ENCODE assay signal across 27 cellular contexts in genomic region chr1:53334312-53334711, GRCh38. TPM values are rescaled to one million over a fixed set of nuclear protein-coding genes. Genes with fewer than 3 reads are reported as not detected.
A peak's percentile ranks its signal among the peaks of the same experiment; 100 is the strongest.
DNase-seq lines count a peak whose midpoint lies in the region; TF ChIP-seq lines count a peak whose summit lies in the region.
"Had no signal": no experiment of that assay in that cellular context is flagged by ENCODE, and none has a peak within 500 bp of the region (broad histone marks: within the 10 kb centered on the region; RNA-seq: fewer than 3 reads in every experiment).

No MANE protein-coding gene starts in this region.

- H3K9me3 ChIP-seq in trophoblast cell (ENCODE audit: insufficient read depth, low read depth, low read length) (peaks cover 2% of the 10 kb centered on the region), SK-N-SH (no peaks in the 10 kb centered on the region)
- H3K9me3 ChIP-seq: heart left ventricle, right atrium auricular region, transverse colon had no signal

- TF ChIP-seq CTCF in chondrocyte (IDR thresholded peaks at IDR 0.05) (no peak), SK-N-SH (IDR thresholded peaks at IDR 0.05) (no peak)

- H4K20me1 ChIP-seq in SK-N-SH (ENCODE audit: insufficient read depth) = no peaks in the 10 kb centered on the region

- H3K4me3 ChIP-seq in H7 (ENCODE audit: insufficient read depth, low read depth, low read length) (no peak overlapping the region), trophoblast cell (ENCODE audit: low read depth, low read length) (no peak overlapping the region), SK-N-SH (ENCODE audit: low read depth in 2 of 2, low read length in 1 of 2) (no peak overlapping the region)
- H3K4me3 ChIP-seq: cardiac muscle cell, heart left ventricle, neural progenitor cell, right atrium auricular region, transverse colon had no signal

- no peak overlapping the region for H3K4me2 ChIP-seq in trophoblast cell (ENCODE audit: low read length)
- H3K4me2 ChIP-seq in SK-N-SH = no peak overlapping the region
- H3K4me2 ChIP-seq: neural progenitor cell had no signal

- no CpG with 5 or more reads among the region's 2 CpGs for WGBS in trophoblast cell (ENCODE audit: extremely low coverage, insufficient coverage, insufficient read length)
- WGBS in SK-N-SH (ENCODE audit: low lambda C conversion rate) = 67% methylated on average over 2 of the region's 2 CpGs

- H2BK120ac ChIP-seq in trophoblast cell (ENCODE audit: insufficient read depth, low read length, poor library complexity) = no peak overlapping the region

- DNase-seq in activated CD4-positive, alpha-beta T cell treated with anti-CD3 and anti-CD28 coated beads, Interleukin-2, amount 10 ng/mL, durations not matched to agents 7 days and 5 days = peak; percentile 1
- no peak for DNase-seq in activated CD4-positive, alpha-beta T cell treated with anti-CD3 and anti-CD28 coated beads, Interleukin-2, amount 50 U/mL, for 4 hours
- peak; percentile 11 for DNase-seq in H7
- peak; percentile 40 for DNase-seq in chondrocyte (ENCODE audit: low spot score)
- DNase-seq in stimulated activated CD8-positive, alpha-beta memory T cell treated with anti-CD3 and anti-CD28 coated beads, Interleukin-4, amount 100 ng/mL, for 48 hours = peak; percentile 14
- DNase-seq in trophoblast cell = no peak
- no peak for DNase-seq in kidney glomerular epithelial cell (lab: John Stamatoyannopoulos, UW)
- no peak for DNase-seq in SK-N-SH
- DNase-seq: activated CD4-positive, alpha-beta T cell treated with anti-CD3 and anti-CD28 coated beads, Interleukin-2, amount 50 U/mL, for 1 hour; activated gamma-delta T cell; cortex of kidney; endodermal cell; heart left ventricle; HFFc6; IMR-90; islet precursor cell; MV-4-11; NCI-H2107; NCI-H774; SIG-M5; stimulated activated CD4-positive, alpha-beta T cell treated with anti-CD3 and anti-CD28 coated beads, Interleukin-2, amount 100 ng/mL, for 48 hours; transverse colon had no signal

- no peak overlapping the region for H3K27ac ChIP-seq in trophoblast cell (ENCODE audit: low read depth, low read length)
- H3K27ac ChIP-seq in SK-N-SH (ENCODE audit: low read depth in 2 of 2, low read length in 1 of 2) = no peak overlapping the region
- H3K27ac ChIP-seq: cardiac muscle cell, heart left ventricle, neural progenitor cell, parathyroid adenoma, right atrium auricular region, transverse colon had no signal

- H3K4me1 ChIP-seq in trophoblast cell (ENCODE audit: control insufficient read depth in 1 of 2, insufficient read depth in 2 of 2, low read length in 2 of 2) (no peaks in the 10 kb centered on the region), SK-N-SH (ENCODE audit: control insufficient read depth in 1 of 2, insufficient read depth in 2 of 2, low read depth in 1 of 2, low read length in 1 of 2) (no peaks in the 10 kb centered on the region)
- H3K4me1 ChIP-seq: heart left ventricle, parathyroid adenoma, right atrium auricular region, transverse colon had no signal

- TF ChIP-seq EP300 in SK-N-SH (IDR thresholded peaks at IDR 0.05; ENCODE audit: borderline replicate concordance in 1 of 2, low read depth in 1 of 2, low read length in 1 of 2) = no peak

- H2AK5ac ChIP-seq in trophoblast cell (ENCODE audit: low read length) = no peak overlapping the region

- no peak overlapping the region for H3K18ac ChIP-seq in trophoblast cell (ENCODE audit: low read length)

- no peak overlapping the region for H2BK12ac ChIP-seq in trophoblast cell (ENCODE audit: low read length)

- H2AFZ ChIP-seq in trophoblast cell (ENCODE audit: insufficient read depth, low read length, poor library complexity) (no peak overlapping the region), SK-N-SH (ENCODE audit: low read depth) (no peak overlapping the region)
- H2AFZ ChIP-seq: neural progenitor cell, parathyroid adenoma had no signal

- H3K9me2 ChIP-seq in SK-N-SH = no peaks in the 10 kb centered on the region

- no peak overlapping the region for H4K91ac ChIP-seq in trophoblast cell (ENCODE audit: low read depth, low read length)

- no peaks in the 10 kb centered on the region for H3K27me3 Mint-ChIP-seq in activated CD4-positive, alpha-beta T cell treated with anti-CD3 and anti-CD28 coated beads, Interleukin-2, amount 10 ng/mL, durations not matched to agents 7 days and 5 days
- peaks cover 6% of the 10 kb centered on the region for H3K27me3 Mint-ChIP-seq in chondrocyte (ENCODE audit: low read depth)

- H3K27me3 ChIP-seq in H7 (ENCODE audit: control insufficient read depth, insufficient read depth, low read length) (no peaks in the 10 kb centered on the region; the same call in 1 of the 2 replicates), trophoblast cell (ENCODE audit: insufficient read depth, low read length) (no peaks in the 10 kb centered on the region), SK-N-SH (ENCODE audit: insufficient read depth) (no peaks in the 10 kb centered on the region)
- H3K27me3 ChIP-seq: neural progenitor cell, right atrium auricular region, transverse colon had no signal

- H3K27ac Mint-ChIP-seq in activated CD4-positive, alpha-beta T cell treated with anti-CD3 and anti-CD28 coated beads, Interleukin-2, amount 10 ng/mL, durations not matched to agents 7 days and 5 days = peak overlapping the region; percentile 77
- H3K27ac Mint-ChIP-seq in chondrocyte (ENCODE audit: unreplicated experiment) = no peak overlapping the region
- H3K27ac Mint-ChIP-seq: endodermal cell, HFFc6, neural progenitor cell had no signal

- H3F3A ChIP-seq in SK-N-SH (replicated peaks; ENCODE audit: insufficient read depth) = no peaks in the 10 kb centered on the region

- POLR2A ChIA-PET in activated CD4-positive, alpha-beta T cell treated with anti-CD3 and anti-CD28 coated beads, Interleukin-2, amount 10 ng/mL, durations not matched to agents 7 days and 5 days (lab: Charles Lee) = no interaction called here
- POLR2A ChIA-PET in SK-N-SH (lab: Yijun Ruan, JAX) = no interaction called here

- CTCF ChIA-PET in activated CD4-positive, alpha-beta T cell treated with anti-CD3 and anti-CD28 coated beads, Interleukin-2, amount 10 ng/mL, durations not matched to agents 7 days and 5 days (lab: Charles Lee) = interaction anchor here (0.6 kb wide), 1 partner anchor 361 kb away, joined by 3 read pairs; no protein-coding TSS in a partner anchor
- CTCF ChIA-PET in SK-N-SH (lab: Yijun Ruan, JAX) = interaction anchor here (0.7 kb wide), 1 partner anchor 56 kb away, joined by 3 read pairs; no protein-coding TSS in a partner anchor

- no peak overlapping the region for H3K4me3 Mint-ChIP-seq in activated CD4-positive, alpha-beta T cell treated with anti-CD3 and anti-CD28 coated beads, Interleukin-2, amount 10 ng/mL, durations not matched to agents 7 days and 5 days
- no peak overlapping the region for H3K4me3 Mint-ChIP-seq in chondrocyte (ENCODE audit: unreplicated experiment)
- H3K4me3 Mint-ChIP-seq: CD14-positive monocyte, endodermal cell, HFFc6, neural progenitor cell had no signal

- H3K9ac ChIP-seq in trophoblast cell (ENCODE audit: low read length) (no peak overlapping the region), SK-N-SH (no peak overlapping the region)
- H3K9ac ChIP-seq: neural progenitor cell, parathyroid adenoma had no signal

- no peak overlapping the region for H3K23ac ChIP-seq in trophoblast cell (ENCODE audit: low read length)

- H3K79me2 ChIP-seq in trophoblast cell (ENCODE audit: control insufficient read depth, insufficient read depth, low read length, poor library complexity) = no peaks in the 10 kb centered on the region
- H3K79me2 ChIP-seq in SK-N-SH (ENCODE audit: insufficient read depth) = no peaks in the 10 kb centered on the region
- H3K79me2 ChIP-seq: parathyroid adenoma had no signal

- H3K14ac ChIP-seq in trophoblast cell (ENCODE audit: low read length) = no peak overlapping the region

- H4K8ac ChIP-seq in trophoblast cell (ENCODE audit: low read depth, low read length) = no peak overlapping the region

- no peak overlapping the region for H2BK5ac ChIP-seq in trophoblast cell (ENCODE audit: low read depth, low read length, poor library complexity)

- H3K36me3 ChIP-seq in H7 (replicated peaks; ENCODE audit: control insufficient read depth, insufficient read depth, low read length) (no peaks in the 10 kb centered on the region), trophoblast cell (ENCODE audit: control insufficient read depth in 1 of 2, insufficient read depth in 2 of 2, low read length in 2 of 2) (no peaks in the 10 kb centered on the region), SK-N-SH (replicated peaks in 1 of 2; ENCODE audit: control insufficient read depth in 1 of 2, insufficient read depth in 2 of 2, low read length in 1 of 2) (no peaks in the 10 kb centered on the region)
- H3K36me3 ChIP-seq: cardiac muscle cell, heart left ventricle, neural progenitor cell, right atrium auricular region, transverse colon had no signal

- H3K4ac ChIP-seq in trophoblast cell (ENCODE audit: low read depth, low read length) = no peak overlapping the region

- H3K9me3 Mint-ChIP-seq in activated CD4-positive, alpha-beta T cell treated with anti-CD3 and anti-CD28 coated beads, Interleukin-2, amount 10 ng/mL, durations not matched to agents 7 days and 5 days = no peaks in the 10 kb centered on the region
- no peaks in the 10 kb centered on the region for H3K9me3 Mint-ChIP-seq in chondrocyte (ENCODE audit: low read depth)
- H3K9me3 Mint-ChIP-seq: CD14-positive monocyte, endodermal cell, HFFc6, neural progenitor cell had no signal

- no peak for TF ChIP-seq RAD21 in SK-N-SH (IDR thresholded peaks at IDR 0.05; ENCODE audit: low read length)

- no peaks in the 10 kb centered on the region for H3K79me1 ChIP-seq in trophoblast cell (ENCODE audit: low read length)

- H3K36me3 Mint-ChIP-seq in activated CD4-positive, alpha-beta T cell treated with anti-CD3 and anti-CD28 coated beads, Interleukin-2, amount 10 ng/mL, durations not matched to agents 7 days and 5 days (ENCODE audit: low read depth) = peaks cover 15% of the 10 kb centered on the region
- no peaks in the 10 kb centered on the region for H3K36me3 Mint-ChIP-seq in chondrocyte (ENCODE audit: low read depth)
- H3K36me3 Mint-ChIP-seq: neural progenitor cell had no signal

- H3K4me1 Mint-ChIP-seq in activated CD4-positive, alpha-beta T cell treated with anti-CD3 and anti-CD28 coated beads, Interleukin-2, amount 10 ng/mL, durations not matched to agents 7 days and 5 days = peaks cover 26% of the 10 kb centered on the region
- H3K4me1 Mint-ChIP-seq in chondrocyte (ENCODE audit: low read depth) = no peaks in the 10 kb centered on the region

- H4K12ac ChIP-seq in trophoblast cell (ENCODE audit: low read depth, low read length) = no peak overlapping the region

TF ChIP-seq in SK-N-SH, 30 proteins besides CTCF, POLR2A, EP300 and RAD21 (continues in another document):
- TF ChIP-seq GABPA (IDR thresholded peaks at IDR 0.05; ENCODE audit: low read depth) (no peak), MXI1 (IDR thresholded peaks at IDR 0.05; ENCODE audit: low read depth, low read length) (no peak)

RNA-seq across cellular contexts. Expression of gene LRP8, which starts 6.4 kb away (rescaled TPM):
- total RNA-seq in activated CD4-positive, alpha-beta T cell treated with anti-CD3 and anti-CD28 coated beads, Interleukin-2, amount 10 ng/mL, durations not matched to agents 7 days and 5 days = 10 to 100 TPM; 51.8 to 56.6 TPM
- 144 and 157 TPM in 2 replicates for total RNA-seq in H7 (2014; rRNA removed; shearing (Covaris generic))
- total RNA-seq in chondrocyte = 7.1 to 14.5 TPM (median 8.3 TPM) in 3 replicates
- polyA plus RNA-seq in trophoblast cell (2013) = 5.2 and 5.8 TPM in 2 replicates
- 19.9 and 24.9 TPM in 2 replicates for polyA plus RNA-seq in SK-N-SH (2012; rRNA removed)
- polyA plus RNA-seq in SK-N-SH (2012; cell fraction: cytosol; rRNA removed) = 9.2 and 17.3 TPM in 2 replicates
- 55.4 and 62.4 TPM in 2 replicates for polyA plus RNA-seq in SK-N-SH (2012; cell fraction: nucleus; rRNA removed)

Comparison
In these comparisons a context has a peak if more than half of its experiments do, and no peak if none do; other contexts are left out.
1. DNase-seq: peak in activated CD4-positive, alpha-beta T cell treated with anti-CD3 and anti-CD28 coated beads, Interleukin-2, amount 10 ng/mL, durations not matched to agents 7 days and 5 days (single experiment), H7 (single experiment), chondrocyte (single experiment) and stimulated activated CD8-positive, alpha-beta memory T cell treated with anti-CD3 and anti-CD28 coated beads, Interleukin-4, amount 100 ng/mL, for 48 hours (single experiment); none in activated CD4-positive, alpha-beta T cell treated with anti-CD3 and anti-CD28 coated beads, Interleukin-2, amount 50 U/mL, for 4 hours (0 of 2), trophoblast cell (0 of 2), kidney glomerular epithelial cell (single experiment) and SK-N-SH (single experiment).